Comparison of ENCODE assay signal across 9 cellular contexts in the genomic region with DNA sequence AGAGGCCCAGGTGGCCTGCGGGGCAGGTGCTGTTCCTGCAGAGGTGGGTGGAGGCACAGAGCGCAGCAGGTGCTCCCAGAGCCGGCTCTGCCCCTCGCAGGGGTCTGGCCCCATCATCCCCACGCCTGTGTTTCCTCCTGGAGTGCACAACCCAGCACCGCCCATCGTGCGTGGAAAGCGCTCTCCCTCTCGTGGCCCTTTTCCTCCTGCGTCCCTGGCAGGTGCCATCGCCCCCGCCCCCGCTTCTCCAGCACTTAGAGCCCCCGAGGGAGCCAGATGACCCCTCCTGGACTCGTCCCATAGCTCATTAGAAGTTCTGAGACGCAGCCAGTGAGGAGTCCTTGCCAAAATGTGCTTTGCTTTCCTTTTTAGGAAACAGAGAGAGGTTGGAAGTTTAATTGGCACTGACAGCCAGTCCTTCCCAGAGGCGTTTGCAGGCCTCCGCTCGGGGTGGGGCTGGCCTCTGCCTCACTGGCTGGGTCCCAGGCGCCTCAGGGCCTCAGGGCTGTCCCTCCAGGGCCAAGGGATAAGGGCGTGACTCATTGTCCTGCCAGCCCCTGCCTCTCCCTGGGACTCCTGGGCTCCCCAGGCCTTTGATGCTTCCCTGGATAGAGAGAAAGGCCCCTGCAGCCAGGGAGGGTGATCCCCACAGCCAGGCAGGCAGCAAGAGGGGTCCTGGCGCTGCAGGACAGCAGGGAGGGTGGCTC. TPM values are rescaled to one million over a fixed set of nuclear protein-coding genes. Genes with fewer than 3 reads are reported as not detected.
DNase-seq lines count a peak whose midpoint lies in the region; ATAC-seq and TF ChIP-seq lines count a peak whose summit lies in the region.
"Had no signal": no experiment of that assay in that cellular context is flagged by ENCODE, and none has a peak within 500 bp of the region (broad histone marks: within the 10 kb centered on the region; RNA-seq: fewer than 3 reads in every experiment).

No MANE protein-coding gene starts in this region.

- in situ Hi-C loops in ACHN (cut with HindIII; ENCODE audit: low pct_ligation_motif_present, low pct_unique_long_range_greater_than_20kb, low sequenced_read_pairs) = no loop called here

- H3K36me3 ChIP-seq in BLaER1 treated with 17β-estradiol and CSF1 and Interleukin-3, amounts not matched to agents 10 nM and 100 nM = peaks cover 0 to 35% (median 8%) of the 10 kb centered on the region in 11 experiments; a peak in 15 of 22 replicates

- intact Hi-C loops in cardiac septum (cut with DNase I) = loop anchor here (5.0 kb wide), 2 partner anchors 87 to 102 kb away; no protein-coding TSS in a partner anchor
- intact Hi-C loops in posterior vena cava (cut with DNase I) = loop anchor here in 1 of 2 donors (5.0 kb wide), 1 partner anchor 97 kb away; no protein-coding TSS in a partner anchor
- intact Hi-C loops in activated T-helper 1 cell treated with anti-CD3 and anti-CD28 coated beads, Interleukin-12 subunit alpha, Interleukin-12 subunit beta, Interleukin-2, Interleukin-4 antibody, amounts not matched to agents 30 ng/mL and 10 ng/mL and 1 ng/mL, durations not matched to agents 14 hours and 24 hours and 36 hours (cut with micrococcal nuclease) = no loop called here

- no peak overlapping the region; a peak in 1 of 22 replicates for H3K9ac ChIP-seq in BLaER1 treated with 17β-estradiol and CSF1 and Interleukin-3, amounts not matched to agents 10 nM and 100 nM

- H3K36me3 Mint-ChIP-seq in activated T-helper 1 cell treated with anti-CD3 and anti-CD28 coated beads, Interleukin-12 subunit alpha, Interleukin-12 subunit beta, Interleukin-2, Interleukin-4 antibody, amounts not matched to agents 30 ng/mL and 10 ng/mL and 1 ng/mL, durations not matched to agents 14 hours and 24 hours and 36 hours (ENCODE audit: low read depth) = peaks cover 2% of the 10 kb centered on the region

- H3K27me3 ChIP-seq in BLaER1 treated with 17β-estradiol and CSF1 and Interleukin-3, amounts not matched to agents 10 nM and 100 nM = 0 out of 22 replicates have a peak, but pooled peaks cover 0 to 6% (median 0%) of the 10 kb centered on the region in 11 experiments

- no peak overlapping the region for H3K4me3 ChIP-seq in BLaER1 treated with 17β-estradiol and CSF1 and Interleukin-3, amounts not matched to agents 10 nM and 100 nM

- no peaks in the 10 kb centered on the region for H3K27me3 Mint-ChIP-seq in activated T-helper 1 cell treated with anti-CD3 and anti-CD28 coated beads, Interleukin-12 subunit alpha, Interleukin-12 subunit beta, Interleukin-2, Interleukin-4 antibody, amounts not matched to agents 30 ng/mL and 10 ng/mL and 1 ng/mL, durations not matched to agents 14 hours and 24 hours and 36 hours (ENCODE audit: insufficient read depth)

- no peaks in the 10 kb centered on the region for H3K9me3 Mint-ChIP-seq in activated T-helper 1 cell treated with anti-CD3 and anti-CD28 coated beads, Interleukin-12 subunit alpha, Interleukin-12 subunit beta, Interleukin-2, Interleukin-4 antibody, amounts not matched to agents 30 ng/mL and 10 ng/mL and 1 ng/mL, durations not matched to agents 14 hours and 24 hours and 36 hours

- no peak overlapping the region for H3K27ac Mint-ChIP-seq in activated T-helper 1 cell treated with anti-CD3 and anti-CD28 coated beads, Interleukin-12 subunit alpha, Interleukin-12 subunit beta, Interleukin-2, Interleukin-4 antibody, amounts not matched to agents 30 ng/mL and 10 ng/mL and 1 ng/mL, durations not matched to agents 14 hours and 24 hours and 36 hours

- peak overlapping the region; percentile 16 to 96 (median 79); a peak in 15 of 22 replicates for H3K4me2 ChIP-seq in BLaER1 treated with 17β-estradiol and CSF1 and Interleukin-3, amounts not matched to agents 10 nM and 100 nM

- no peak overlapping the region for H3K27ac ChIP-seq in BLaER1 treated with 17β-estradiol and CSF1 and Interleukin-3, amounts not matched to agents 10 nM and 100 nM

- H3K4me3 Mint-ChIP-seq in activated T-helper 1 cell treated with anti-CD3 and anti-CD28 coated beads, Interleukin-12 subunit alpha, Interleukin-12 subunit beta, Interleukin-2, Interleukin-4 antibody, amounts not matched to agents 30 ng/mL and 10 ng/mL and 1 ng/mL, durations not matched to agents 14 hours and 24 hours and 36 hours = no peak overlapping the region

- DNase-seq in cardiac septum (ENCODE audit: low spot score) = peak; percentile 92
- peak; percentile 96 for DNase-seq in posterior vena cava (ENCODE audit: low spot score)
- no peak for DNase-seq in ACHN
- no peak for DNase-seq in erythroblast (lab: John Stamatoyannopoulos, UW)
- DNase-seq in activated T-helper 1 cell treated with anti-CD3 and anti-CD28 coated beads, Interleukin-12 subunit alpha, Interleukin-12 subunit beta, Interleukin-2, Interleukin-4 antibody, amounts not matched to agents 30 ng/mL and 10 ng/mL and 1 ng/mL, durations not matched to agents 14 hours and 24 hours and 36 hours (ENCODE audit: low spot score) = no peak
- DNase-seq: T-helper 9 cell had no signal

- ATAC-seq in SK-N-SH treated with all-trans-retinoic acid at 6 μM for 48 hours = peak; percentile 91
- no peak for ATAC-seq in HG02763 (IDR thresholded peaks at IDR 0.05; ENCODE audit: unreplicated experiment)

- no peaks in the 10 kb centered on the region for H3K4me1 Mint-ChIP-seq in activated T-helper 1 cell treated with anti-CD3 and anti-CD28 coated beads, Interleukin-12 subunit alpha, Interleukin-12 subunit beta, Interleukin-2, Interleukin-4 antibody, amounts not matched to agents 30 ng/mL and 10 ng/mL and 1 ng/mL, durations not matched to agents 14 hours and 24 hours and 36 hours (ENCODE audit: low read depth)

- TF ChIP-seq POLR2A in erythroblast (IDR thresholded peaks at IDR 0.05; ENCODE audit: low read length) = no peak

- H4K20me1 ChIP-seq in BLaER1 treated with 17β-estradiol and CSF1 and Interleukin-3, amounts not matched to agents 10 nM and 100 nM = peaks cover 0 to 65% (median 40%) of the 10 kb centered on the region in 11 experiments; a peak in 17 of 22 replicates

- peaks cover 20 to 71% (median 64%) of the 10 kb centered on the region in 10 experiments for H3K4me1 ChIP-seq in BLaER1 treated with 17β-estradiol and CSF1 and Interleukin-3, amounts not matched to agents 10 nM and 100 nM

- peaks cover 0 to 4% (median 0%) of the 10 kb centered on the region in 11 experiments; a peak in 1 of 22 replicates for H3K9me3 ChIP-seq in BLaER1 treated with 17β-estradiol and CSF1 and Interleukin-3, amounts not matched to agents 10 nM and 100 nM (replicated peaks in 1 of 11)

TF ChIP-seq in SK-N-SH treated with all-trans-retinoic acid at 6 μM for 48 hours, 23 proteins besides CTCF, POLR2A, EP300 and RAD21:
- no peak for TF ChIP-seq ZNF565 (CRISPR knock-in tag; conservative IDR thresholded peaks at IDR 0.05; ENCODE audit: low read depth)
- TF ChIP-seq RARB (CRISPR knock-in tag; IDR thresholded peaks at IDR 0.05) = no peak
- TF ChIP-seq, protein P1, sequence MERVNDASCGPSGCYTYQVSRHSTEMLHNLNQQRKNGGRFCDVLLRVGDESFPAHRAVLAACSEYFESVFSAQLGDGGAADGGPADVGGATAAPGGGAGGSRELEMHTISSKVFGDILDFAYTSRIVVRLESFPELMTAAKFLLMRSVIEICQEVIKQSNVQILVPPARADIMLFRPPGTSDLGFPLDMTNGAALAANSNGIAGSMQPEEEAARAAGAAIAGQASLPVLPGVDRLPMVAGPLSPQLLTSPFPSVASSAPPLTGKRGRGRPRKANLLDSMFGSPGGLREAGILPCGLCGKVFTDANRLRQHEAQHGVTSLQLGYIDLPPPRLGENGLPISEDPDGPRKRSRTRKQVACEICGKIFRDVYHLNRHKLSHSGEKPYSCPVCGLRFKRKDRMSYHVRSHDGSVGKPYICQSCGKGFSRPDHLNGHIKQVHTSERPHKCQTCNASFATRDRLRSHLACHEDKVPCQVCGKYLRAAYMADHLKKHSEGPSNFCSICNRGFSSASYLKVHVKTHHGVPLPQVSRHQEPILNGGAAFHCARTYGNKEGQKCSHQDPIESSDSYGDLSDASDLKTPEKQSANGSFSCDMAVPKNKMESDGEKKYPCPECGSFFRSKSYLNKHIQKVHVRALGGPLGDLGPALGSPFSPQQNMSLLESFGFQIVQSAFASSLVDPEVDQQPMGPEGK (CRISPR knock-in tag; IDR thresholded peaks at IDR 0.05; ENCODE audit: borderline replicate concordance) = 0 out of 2 replicates have a peak, but pooled peaks have one; percentile 12
- TF ChIP-seq ZNF8 (CRISPR knock-in tag; IDR thresholded peaks at IDR 0.05) = no peak
- TF ChIP-seq ZFP30 (CRISPR knock-in tag; IDR thresholded peaks at IDR 0.05) = no peak
- TF ChIP-seq, protein P2, sequence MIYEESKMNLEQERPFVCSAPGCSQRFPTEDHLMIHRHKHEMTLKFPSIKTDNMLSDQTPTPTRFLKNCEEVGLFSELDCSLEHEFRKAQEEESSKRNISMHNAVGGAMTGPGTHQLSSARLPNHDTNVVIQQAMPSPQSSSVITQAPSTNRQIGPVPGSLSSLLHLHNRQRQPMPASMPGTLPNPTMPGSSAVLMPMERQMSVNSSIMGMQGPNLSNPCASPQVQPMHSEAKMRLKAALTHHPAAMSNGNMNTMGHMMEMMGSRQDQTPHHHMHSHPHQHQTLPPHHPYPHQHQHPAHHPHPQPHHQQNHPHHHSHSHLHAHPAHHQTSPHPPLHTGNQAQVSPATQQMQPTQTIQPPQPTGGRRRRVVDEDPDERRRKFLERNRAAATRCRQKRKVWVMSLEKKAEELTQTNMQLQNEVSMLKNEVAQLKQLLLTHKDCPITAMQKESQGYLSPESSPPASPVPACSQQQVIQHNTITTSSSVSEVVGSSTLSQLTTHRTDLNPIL (CRISPR knock-in tag; IDR thresholded peaks at IDR 0.05; ENCODE audit: low read depth) = no peak
- TF ChIP-seq GLIS3 (CRISPR knock-in tag; IDR thresholded peaks at IDR 0.05) = no peak
- no peak for TF ChIP-seq PPARA (CRISPR knock-in tag; IDR thresholded peaks at IDR 0.05; ENCODE audit: borderline replicate concordance)

RNA-seq across cellular contexts. Expression of gene CHMP6, which starts 32.2 kb away (rescaled TPM):
- total RNA-seq in cardiac septum (21.7 TPM), posterior vena cava (10 to 100 TPM; 23.7 to 25.9 TPM)
- total RNA-seq in activated T-helper 1 cell treated with anti-CD3 and anti-CD28 coated beads, Interleukin-12 subunit alpha, Interleukin-12 subunit beta, Interleukin-2, Interleukin-4 antibody, amounts not matched to agents 30 ng/mL and 10 ng/mL and 1 ng/mL, durations not matched to agents 14 hours and 24 hours and 36 hours = 36.6 and 43.5 TPM in 2 replicates

Comparison
In these comparisons a context has a peak if more than half of its experiments do, and no peak if none do; other contexts are left out.
1. DNase-seq: peak in cardiac septum (single experiment) and posterior vena cava (single experiment); none in ACHN (single experiment), erythroblast (0 of 2) and activated T-helper 1 cell treated with anti-CD3 and anti-CD28 coated beads, Interleukin-12 subunit alpha, Interleukin-12 subunit beta, Interleukin-2, Interleukin-4 antibody, amounts not matched to agents 30 ng/mL and 10 ng/mL and 1 ng/mL, durations not matched to agents 14 hours and 24 hours and 36 hours (single experiment).